In genomic region chr6:126076992-126077664, GRCh38 we compare ENCODE assay signal across 1 cellular context.
A peak's percentile ranks its signal among the peaks of the same experiment; 100 is the strongest.
TF ChIP-seq lines count a peak whose summit lies in the region.

No MANE protein-coding gene starts in this region.

TF ChIP-seq in HepG2, 621 proteins besides CTCF, POLR2A, EP300 and RAD21 (continued from another document and continues in another):
- TF ChIP-seq UBTF (CRISPR knock-in tag; IDR thresholded peaks at IDR 0.05) (no peak), ZNF761 (CRISPR knock-in tag; conservative IDR thresholded peaks at IDR 0.05) (no peak), ZBTB4 (CRISPR knock-in tag; IDR thresholded peaks at IDR 0.05; ENCODE audit: borderline replicate concordance) (no peak), ZBTB33 (CRISPR knock-in tag; IDR thresholded peaks at IDR 0.05) (0 out of 2 replicates have a peak, but pooled peaks have one; percentile 19), ZNF777 (CRISPR knock-in tag; IDR thresholded peaks at IDR 0.05) (no peak), ZMYM4 (CRISPR knock-in tag; IDR thresholded peaks at IDR 0.05) (peak; percentile 91), SRSF4 (IDR thresholded peaks at IDR 0.05; ENCODE audit: low read depth, low read length, poor library complexity, severe bottlenecking) (no peak), FIP1L1 (IDR thresholded peaks at IDR 0.05; ENCODE audit: borderline replicate concordance, insufficient read depth, low read depth, low read length) (no peak), LCORL (IDR thresholded peaks at IDR 0.05) (no peak), LCORL (CRISPR knock-in tag; IDR thresholded peaks at IDR 0.05) (0 out of 2 replicates have a peak, but pooled peaks have one; percentile 29), ZNF800 (CRISPR knock-in tag; IDR thresholded peaks at IDR 0.05) (no peak), ZNF646 (CRISPR knock-in tag; IDR thresholded peaks at IDR 0.05) (peak; percentile 89), FOXJ3 (CRISPR knock-in tag; IDR thresholded peaks at IDR 0.05; ENCODE audit: borderline replicate concordance) (peak; percentile 88; the same call in 1 of the 2 replicates), ZNF503 (CRISPR knock-in tag; IDR thresholded peaks at IDR 0.05) (no peak), KLF13 (CRISPR knock-in tag; IDR thresholded peaks at IDR 0.05) (no peak), FOXC1 (CRISPR knock-in tag; IDR thresholded peaks at IDR 0.05; ENCODE audit: borderline replicate concordance) (0 out of 2 replicates have a peak, but pooled peaks have one; percentile 42), CREM (IDR thresholded peaks at IDR 0.05) (peak; percentile 31; the same call in 1 of the 2 replicates), CREM (CRISPR knock-in tag; IDR thresholded peaks at IDR 0.05) (no peak), ZBTB38 (CRISPR knock-in tag; IDR thresholded peaks at IDR 0.05) (no peak), CENPT (CRISPR knock-in tag; IDR thresholded peaks at IDR 0.05; ENCODE audit: low read depth) (no peak), PLRG1 (conservative IDR thresholded peaks at IDR 0.05) (no peak), KAT8 (CRISPR knock-in tag; IDR thresholded peaks at IDR 0.05) (peak; percentile 60), ZNF569 (CRISPR knock-in tag; IDR thresholded peaks at IDR 0.05; ENCODE audit: borderline replicate concordance) (no peak), KDM6A (CRISPR knock-in tag; IDR thresholded peaks at IDR 0.05; ENCODE audit: low read depth) (no peak), CREB1 (IDR thresholded peaks at IDR 0.05) (no peak), CREB1 (CRISPR knock-in tag; IDR thresholded peaks at IDR 0.05) (no peak), ZZZ3 (CRISPR knock-in tag; IDR thresholded peaks at IDR 0.05; ENCODE audit: borderline replicate concordance) (no peak), PRDM15 (CRISPR knock-in tag; IDR thresholded peaks at IDR 0.05) (no peak), DNMT3B (CRISPR knock-in tag; conservative IDR thresholded peaks at IDR 0.05) (peak; percentile 64; the same call in 1 of the 2 replicates), DPF2 (CRISPR knock-in tag; IDR thresholded peaks at IDR 0.05; ENCODE audit: borderline replicate concordance, low read depth) (no peak), STAT5B (CRISPR knock-in tag; IDR thresholded peaks at IDR 0.05) (no peak), HOXA5 (CRISPR knock-in tag; IDR thresholded peaks at IDR 0.05) (peak; percentile 84; the same call in 1 of the 2 replicates), ZNF224 (CRISPR knock-in tag; IDR thresholded peaks at IDR 0.05) (no peak), ZNF567 (CRISPR knock-in tag; IDR thresholded peaks at IDR 0.05; ENCODE audit: borderline replicate concordance) (no peak), ZMYM3 (CRISPR knock-in tag; IDR thresholded peaks at IDR 0.05) (no peak), MATR3 (CRISPR knock-in tag; IDR thresholded peaks at IDR 0.05) (no peak), GABPB1 (CRISPR knock-in tag; IDR thresholded peaks at IDR 0.05) (no peak)
